Comparison of ENCODE assay signal across 20 cellular contexts in genomic region chr4:12957108-12957507, GRCh38.
DNase-seq lines count a peak whose midpoint lies in the region; ATAC-seq and TF ChIP-seq lines count a peak whose summit lies in the region.
"Had no signal": no experiment of that assay in that cellular context is flagged by ENCODE, and none has a peak within 500 bp of the region (broad histone marks: within the 10 kb centered on the region; RNA-seq: fewer than 3 reads in every experiment).

No MANE protein-coding gene starts in this region.

- H3K9ac ChIP-seq in liver (ENCODE audit: low read depth in 1 of 2, low read length in 2 of 2), result no peak overlapping the region
- H3K9ac ChIP-seq: BLaER1 had no signal

- POLR2A ChIA-PET in CD8-positive, alpha-beta memory T cell (lab: Charles Lee), result no interaction called here

- no peaks in the 10 kb centered on the region for H3K4me1 Mint-ChIP-seq in CD8-positive, alpha-beta memory T cell
- H3K4me1 Mint-ChIP-seq: CD14-positive monocyte; CD4-positive, alpha-beta memory T cell; CD4-positive, CD25-positive, alpha-beta regulatory T cell had no signal

- WGBS in liver, result 50% methylated on average over 3 of the region's 3 CpGs
- WGBS in lower leg skin, 2 donors, result 87% methylated on average over 3 of the region's 3 CpGs

- no peak for TF ChIP-seq POLR2A in lower leg skin (IDR thresholded peaks at IDR 0.05)

- intact Hi-C loops in posterior vena cava (cut with DNase I) (no loop called here), lower leg skin (cut with DNase I; ENCODE audit: low total_unique reads) (no loop called here)

- H3K27ac Mint-ChIP-seq in CD8-positive, alpha-beta memory T cell, result no peak overlapping the region
- H3K27ac Mint-ChIP-seq: CD14-positive monocyte; CD4-positive, alpha-beta memory T cell; CD4-positive, CD25-positive, alpha-beta regulatory T cell had no signal

- peaks cover 4 to 23% (median 7%) of the 10 kb centered on the region in 4 donors for H3K4me1 ChIP-seq in liver (ENCODE audit: control insufficient read depth in 4 of 4, insufficient read depth in 4 of 4, low read length in 3 of 4)
- H3K4me1 ChIP-seq in CD8-positive, alpha-beta memory T cell (ENCODE audit: insufficient read depth, low read length), result no peaks in the 10 kb centered on the region
- H3K4me1 ChIP-seq: BE2C, BLaER1, Caco-2 had no signal

- H3K27me3 Mint-ChIP-seq in CD8-positive, alpha-beta memory T cell, result no peaks in the 10 kb centered on the region
- H3K27me3 Mint-ChIP-seq: CD4-positive, alpha-beta memory T cell; CD4-positive, CD25-positive, alpha-beta regulatory T cell had no signal

- no peaks in the 10 kb centered on the region for H3K27me3 ChIP-seq in liver (ENCODE audit: control insufficient read depth in 4 of 4, insufficient read depth in 4 of 4, low read length in 3 of 4)
- no peaks in the 10 kb centered on the region for H3K27me3 ChIP-seq in CD8-positive, alpha-beta memory T cell (ENCODE audit: insufficient read depth, low read length, poor library complexity, severe bottlenecking)
- H3K27me3 ChIP-seq: BE2C, BLaER1 had no signal

- no peaks in the 10 kb centered on the region for H3K9me3 ChIP-seq in liver (ENCODE audit: control insufficient read depth in 4 of 4, low read length in 3 of 4)
- no peaks in the 10 kb centered on the region for H3K9me3 ChIP-seq in CD8-positive, alpha-beta memory T cell (ENCODE audit: low read length)
- H3K9me3 ChIP-seq: BE2C, BLaER1, Caco-2 had no signal

- H3K36me3 ChIP-seq in liver (ENCODE audit: control insufficient read depth in 4 of 4, insufficient read depth in 3 of 4, low read depth in 1 of 4, low read length in 3 of 4), result no peaks in the 10 kb centered on the region
- no peaks in the 10 kb centered on the region for H3K36me3 ChIP-seq in CD8-positive, alpha-beta memory T cell (ENCODE audit: insufficient read depth, low read length)
- H3K36me3 ChIP-seq: BE2C, BLaER1 had no signal

- H3K27ac ChIP-seq in liver (ENCODE audit: low read depth in 1 of 2, low read length in 2 of 2), result no peak overlapping the region
- H3K27ac ChIP-seq in CD8-positive, alpha-beta memory T cell (ENCODE audit: low read depth, low read length), result no peak overlapping the region
- H3K27ac ChIP-seq: BLaER1 had no signal

- CTCF ChIA-PET in CD8-positive, alpha-beta memory T cell (lab: Charles Lee), result no interaction called here

- TF ChIP-seq RAD21 in liver (IDR thresholded peaks at IDR 0.05), result no peak

- peak; percentile 62 for ATAC-seq in left lobe of liver

- TF ChIP-seq CTCF in LNCaP clone FGC (IDR thresholded peaks at IDR 0.05; ENCODE audit: control insufficient read depth, extremely low read depth, insufficient read depth) (no peak), liver (IDR thresholded peaks at IDR 0.05; ENCODE audit: low read depth, low read length, missing input control) (no peak), lower leg skin (IDR thresholded peaks at IDR 0.05) (no peak)

- H3K9me3 Mint-ChIP-seq in CD8-positive, alpha-beta memory T cell, result peaks cover 0 to 7% (median 0%) of the 10 kb centered on the region in 5 donors

- no peaks in the 10 kb centered on the region for H3K36me3 Mint-ChIP-seq in CD8-positive, alpha-beta memory T cell
- H3K36me3 Mint-ChIP-seq: CD14-positive monocyte; CD4-positive, alpha-beta memory T cell; CD4-positive, CD25-positive, alpha-beta regulatory T cell had no signal

- no peak overlapping the region for H3K4me3 Mint-ChIP-seq in CD8-positive, alpha-beta memory T cell
- H3K4me3 Mint-ChIP-seq: CD14-positive monocyte; CD4-positive, alpha-beta memory T cell; CD4-positive, CD25-positive, alpha-beta regulatory T cell had no signal

- DNase-seq in HuH-7 (ENCODE audit: low spot score) (peak; percentile 21), LNCaP clone FGC (ENCODE audit: low read depth) (peak; percentile 75), left lobe of liver (ENCODE audit: low spot score) (no peak), posterior vena cava (ENCODE audit: low spot score) (no peak), lower leg skin (ENCODE audit: low spot score in 2 of 2) (no peak), Kasumi-1 (lab: John Stamatoyannopoulos, UW) (no peak)
- DNase-seq in CD8-positive, alpha-beta memory T cell, result no peak
- DNase-seq: 8988T; ACHN; BE2C; C1 segment of cervical spinal cord; Caco-2; Calu3; CD4-positive, alpha-beta memory T cell; CD4-positive, CD25-positive, alpha-beta regulatory T cell; DMS79 treated with DMSO at 0.1 percent for 48 hours; GF-D8 had no signal

- H3K4me3 ChIP-seq in LNCaP clone FGC (ENCODE audit: low read depth, low read length) (no peak overlapping the region), liver (ENCODE audit: low read depth in 1 of 3, low read length in 3 of 3) (no peak overlapping the region), lower leg skin (ENCODE audit: low read depth, poor library complexity, severe bottlenecking) (no peak overlapping the region)
- H3K4me3 ChIP-seq in CD8-positive, alpha-beta memory T cell (ENCODE audit: low read length), result no peak overlapping the region
- H3K4me3 ChIP-seq: BLaER1 had no signal

TF ChIP-seq in liver, 16 proteins besides CTCF, POLR2A, EP300 and RAD21:
- TF ChIP-seq ATF3 (IDR thresholded peaks at IDR 0.05), result no peak
- TF ChIP-seq REST (IDR thresholded peaks at IDR 0.05), result no peak
- TF ChIP-seq TAF1 (conservative IDR thresholded peaks at IDR 0.05), result no peak
- no peak for TF ChIP-seq HNF4G (IDR thresholded peaks at IDR 0.05)
- peak in 1 of 2 donors; percentile 27 for TF ChIP-seq RXRA (IDR thresholded peaks at IDR 0.05)
- TF ChIP-seq MAX (IDR thresholded peaks at IDR 0.05), result no peak
- TF ChIP-seq NR2F2 (IDR thresholded peaks at IDR 0.05), result no peak
- TF ChIP-seq HNF4A (conservative IDR thresholded peaks at IDR 0.05), result peak; percentile 3 to 25
- no peak for TF ChIP-seq ZBTB33 (IDR thresholded peaks at IDR 0.05)
- peak; percentile 30 for TF ChIP-seq FOXA2 (IDR thresholded peaks at IDR 0.05)
- TF ChIP-seq JUND (IDR thresholded peaks at IDR 0.05), result no peak
- no peak for TF ChIP-seq SP1 (IDR thresholded peaks at IDR 0.05)
- no peak for TF ChIP-seq FOXA1 (IDR thresholded peaks at IDR 0.05)
- TF ChIP-seq YY1 (IDR thresholded peaks at IDR 0.05), result no peak
- no peak for TF ChIP-seq EGR1 (IDR thresholded peaks at IDR 0.05; ENCODE audit: low read depth in 2 of 2)

Comparison
In these comparisons a context has a peak if more than half of its experiments do, and no peak if none do; other contexts are left out.
1. DNase-seq: peak in HuH-7 (single experiment) and LNCaP clone FGC (single experiment); none in left lobe of liver (single experiment), posterior vena cava (single experiment), CD8-positive, alpha-beta memory T cell (0 of 5), lower leg skin (0 of 2) and Kasumi-1 (0 of 2).